Comparison of ENCODE assay signal across 10 cellular contexts in the genomic region with DNA sequence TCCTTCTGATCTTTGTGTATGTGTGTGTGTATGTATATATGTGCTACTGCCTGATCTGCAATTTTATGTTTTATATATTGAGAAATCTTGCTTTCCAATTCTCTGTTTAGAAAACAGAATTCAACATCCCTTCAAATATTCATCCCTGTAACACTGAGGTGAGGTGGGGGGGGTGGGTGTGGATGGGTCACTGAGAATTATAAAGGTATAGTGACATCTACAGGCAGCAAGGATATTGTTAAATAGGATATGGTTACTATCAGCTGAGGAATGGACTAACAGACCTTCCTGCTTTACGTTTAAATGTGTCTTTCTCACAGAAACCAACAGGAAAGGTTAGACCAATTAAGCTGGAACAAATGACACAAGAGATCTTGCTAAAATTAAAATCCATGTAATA. TPM values are rescaled to one million over a fixed set of nuclear protein-coding genes. Genes with fewer than 3 reads are reported as not detected.
DNase-seq lines count a peak whose midpoint lies in the region; ATAC-seq and TF ChIP-seq lines count a peak whose summit lies in the region.
"Had no signal": no experiment of that assay in that cellular context is flagged by ENCODE, and none has a peak within 500 bp of the region (broad histone marks: within the 10 kb centered on the region; RNA-seq: fewer than 3 reads in every experiment).

No MANE protein-coding gene starts in this region.

- no peaks in the 10 kb centered on the region for H3K27me3 ChIP-seq in A673 (replicated peaks; ENCODE audit: insufficient read depth, low read depth, low read length, poor library complexity)
- no peaks in the 10 kb centered on the region for H3K27me3 ChIP-seq in body of pancreas

- CTCF ChIA-PET in A673 (lab: Charles Lee): interaction anchor here (0.7 to 1.1 kb wide), 2 partner anchors 12 to 55 kb away, joined by 3 read pairs; no protein-coding TSS in a partner anchor

- H3K4me1 ChIP-seq in A673 (ENCODE audit: insufficient read depth, low read length, poor library complexity, severe bottlenecking): no peaks in the 10 kb centered on the region
- no peaks in the 10 kb centered on the region for H3K4me1 ChIP-seq in body of pancreas

- ATAC-seq in GM19395 (IDR thresholded peaks at IDR 0.05; ENCODE audit: unreplicated experiment): peak; percentile 69
- no peak for ATAC-seq in GM18520 (IDR thresholded peaks at IDR 0.05; ENCODE audit: unreplicated experiment)
- no peak for ATAC-seq in body of pancreas
- ATAC-seq in GM18858 (IDR thresholded peaks at IDR 0.05; ENCODE audit: unreplicated experiment): no peak
- ATAC-seq: esophagus mucosa had no signal

- intact Hi-C loops in A673 (cut with micrococcal nuclease; ENCODE audit: unreplicated experiment) (loop anchor here (5.0 kb wide), 1 partner anchor 54 kb away; no protein-coding TSS in a partner anchor), body of pancreas (cut with DNase I) (no loop called here)

- no peak for TF ChIP-seq POLR2A in body of pancreas (IDR thresholded peaks at IDR 0.05)

- DNase-seq in A673 (ENCODE audit: low spot score): peak; percentile 61
- peak; percentile 1 for DNase-seq in NCI-H345 (lab: John Stamatoyannopoulos, UW)
- DNase-seq in epithelial cell of esophagus (ENCODE audit: low read depth): peak; percentile 12
- DNase-seq in body of pancreas: no peak
- DNase-seq in hippocampal formation (lab: John Stamatoyannopoulos, UW): no peak
- DNase-seq: CD4-positive, CD25-positive, alpha-beta regulatory T cell had no signal

- WGBS in body of pancreas, 2 donors: 7 to 11% methylated on average over 1 of the region's 1 CpG

- H3K36me3 ChIP-seq in A673 (ENCODE audit: insufficient read depth, low read length, poor library complexity, severe bottlenecking) (no peaks in the 10 kb centered on the region), body of pancreas (replicated peaks in 1 of 2; ENCODE audit: insufficient read depth in 1 of 2, low read depth in 2 of 2) (no peaks in the 10 kb centered on the region)

- POLR2A ChIA-PET in A673 (lab: Charles Lee; ENCODE audit: low non-redundant PET): no interaction called here

- TF ChIP-seq CTCF in A673 (conservative IDR thresholded peaks at IDR 0.05; ENCODE audit: low read depth, low read length) (peak; percentile 58), epithelial cell of esophagus (IDR thresholded peaks at IDR 0.05; ENCODE audit: insufficient read depth, low read depth, low read length, missing control alignments) (no peak), body of pancreas (IDR thresholded peaks at IDR 0.05) (no peak)

- H3K9me3 ChIP-seq in A673 (ENCODE audit: low read depth, low read length, poor library complexity, severe bottlenecking) (no peaks in the 10 kb centered on the region), body of pancreas (no peaks in the 10 kb centered on the region)

- H3K4me3 ChIP-seq in A673 (ENCODE audit: low read depth, low read length, poor library complexity, severe bottlenecking): no peak overlapping the region
- H3K4me3 ChIP-seq in epithelial cell of esophagus (ENCODE audit: low read length): no peak overlapping the region
- H3K4me3 ChIP-seq in body of pancreas: no peak overlapping the region

- H3K27ac ChIP-seq in A673 (ENCODE audit: low read depth, low read length, poor library complexity, severe bottlenecking) (no peak overlapping the region), body of pancreas (no peak overlapping the region)

- no TSS peak for BruUV-seq in A673 (replicated peaks; lab: Mats Ljungman, UMichigan)

RNA-seq across cellular contexts. Expression of gene MAGEB2, which starts 19.0 kb away (rescaled TPM):
- not detected in 2 replicates for total RNA-seq in A673 (2021)
- total RNA-seq in body of pancreas: not detected
- total RNA-seq: CD4-positive, CD25-positive, alpha-beta regulatory T cell; esophagus mucosa had no signal

RNA-seq across cellular contexts. Expression of gene MAGEB3, which starts 34.1 kb away (rescaled TPM):
- total RNA-seq in A673 (2021) (not detected in 2 replicates), body of pancreas (not detected)
- total RNA-seq: CD4-positive, CD25-positive, alpha-beta regulatory T cell; esophagus mucosa had no signal

RNA-seq across cellular contexts. Expression of gene MAGEB4, which starts 45.5 kb away (rescaled TPM):
- total RNA-seq in A673 (2021) (not detected in 2 replicates), body of pancreas (not detected)
- total RNA-seq: CD4-positive, CD25-positive, alpha-beta regulatory T cell; esophagus mucosa had no signal

RNA-seq across cellular contexts. Expression of gene MAGEB1, which starts 50.6 kb away (rescaled TPM):
- total RNA-seq in A673 (2021) (not detected in 2 replicates), body of pancreas (not detected)
- total RNA-seq: CD4-positive, CD25-positive, alpha-beta regulatory T cell; esophagus mucosa had no signal

Comparison
In these comparisons a context has a peak if more than half of its experiments do, and no peak if none do; other contexts are left out.
1. DNase-seq: peak in A673 (single experiment), NCI-H345 (single experiment) and epithelial cell of esophagus (single experiment); none in body of pancreas (0 of 4) and hippocampal formation (0 of 2).